ENCODE assay signal across 8 cellular contexts in genomic region chrX:16946361-16946964, GRCh38. TPM values are rescaled to one million over a fixed set of nuclear protein-coding genes. Genes with fewer than 3 reads are reported as not detected.
DNase-seq lines count a peak whose midpoint lies in the region; ATAC-seq and TF ChIP-seq lines count a peak whose summit lies in the region.

REPS2 (plus strand) TSS chrX:16946658; CDS start chrX:16946862, 204 bp downstream.

- in situ Hi-C loops in G401 (cut with HindIII; ENCODE audit: low sequenced_read_pairs) = no loop called here

- no peaks in the 10 kb centered on the region for H3K9me2 ChIP-seq in SU-DHL-6 (replicated peaks; ENCODE audit: insufficient read depth, low read length)

- no peaks in the 10 kb centered on the region for H4K20me1 ChIP-seq in SU-DHL-6 (ENCODE audit: low read depth, low read length)

- WGBS in ovary, 3 donors = 18 to 34% (median 34%) methylated on average over 39 to 71 of the region's 71 CpGs

- no peaks in the 10 kb centered on the region for H3F3A ChIP-seq in SU-DHL-6 (ENCODE audit: insufficient read depth)

- H3K4me3 Mint-ChIP-seq in activated naive CD8-positive, alpha-beta T cell treated with anti-CD3 and anti-CD28 coated beads for 36 hours = peak within 1 kb of the TSS; percentile 76

- no peak within 1 kb of the TSS for H3K27ac Mint-ChIP-seq in activated naive CD8-positive, alpha-beta T cell treated with anti-CD3 and anti-CD28 coated beads for 36 hours

- peaks cover 4% of the 10 kb centered on the region for H3K4me1 Mint-ChIP-seq in activated naive CD8-positive, alpha-beta T cell treated with anti-CD3 and anti-CD28 coated beads for 36 hours

- peak within 1 kb of the TSS; percentile 74 for H2AFZ ChIP-seq in SU-DHL-6 (ENCODE audit: low read depth, low read length, severe bottlenecking)

- no peaks in the 10 kb centered on the region for H3K27me3 ChIP-seq in SU-DHL-6 (ENCODE audit: low read length)
- H3K27me3 ChIP-seq in ovary = no peaks in the 10 kb centered on the region
- H3K27me3 ChIP-seq in thoracic aorta (replicated peaks; ENCODE audit: insufficient read depth) = no peaks in the 10 kb centered on the region

- no peak for TF ChIP-seq POLR2A in ovary (IDR thresholded peaks at IDR 0.05)

- peak within 1 kb of the TSS; percentile 18; the same call in 1 of the 2 replicates for H3K9ac ChIP-seq in SU-DHL-6 (ENCODE audit: low read length)

- CTCF ChIA-PET in HEK293 (lab: Yijun Ruan, JAX) = interaction anchor here (1.6 to 3.1 kb wide), 2 partner anchors 64 to 100 kb away, joined by 7 to 13 read pairs; no protein-coding TSS in a partner anchor

- peak; percentile 99 for ATAC-seq in Right ventricle myocardium superior (ENCODE audit: poor library complexity)
- ATAC-seq in thoracic aorta (ENCODE audit: insufficient number of reproducible peaks, low FRiP score, low read depth) = peak; percentile 60

- peak; percentile 83 for DNase-seq in G401 (ENCODE audit: low spot score)
- peak; percentile 57 for DNase-seq in MV-4-11 (lab: John Stamatoyannopoulos, UW)
- DNase-seq in activated naive CD8-positive, alpha-beta T cell treated with anti-CD3 and anti-CD28 coated beads for 36 hours = peak; percentile 72
- DNase-seq in Right ventricle myocardium superior = peak; percentile 91
- DNase-seq in ovary = peak; percentile 81 to 88 (median 83)
- peak; percentile 34 for DNase-seq in thoracic aorta (ENCODE audit: low spot score)

- no peaks in the 10 kb centered on the region for H3K36me3 Mint-ChIP-seq in activated naive CD8-positive, alpha-beta T cell treated with anti-CD3 and anti-CD28 coated beads for 36 hours

- H3K4me2 ChIP-seq in SU-DHL-6 (ENCODE audit: low read depth, low read length, poor library complexity, severe bottlenecking) = peak within 1 kb of the TSS; percentile 55

- TF ChIP-seq EP300 in ovary (IDR thresholded peaks at IDR 0.05) = no peak

- no peaks in the 10 kb centered on the region for H3K79me2 ChIP-seq in SU-DHL-6 (ENCODE audit: insufficient read depth, low read length)

- H3K36me3 ChIP-seq in HEK293 (ENCODE audit: control insufficient read depth in 2 of 2, insufficient read depth in 1 of 2, low read length in 2 of 2) (no peaks in the 10 kb centered on the region), SU-DHL-6 (ENCODE audit: low read length) (no peaks in the 10 kb centered on the region), ovary (no peaks in the 10 kb centered on the region), thoracic aorta (no peaks in the 10 kb centered on the region)

- peak within 1 kb of the TSS; percentile 41; the same call in 1 of the 2 replicates for H3K27ac ChIP-seq in HEK293 (ENCODE audit: extremely low read depth, low read depth, low read length)
- no peak within 1 kb of the TSS for H3K27ac ChIP-seq in SU-DHL-6 (ENCODE audit: low read depth, low read length)
- no peak within 1 kb of the TSS for H3K27ac ChIP-seq in ovary
- no peak within 1 kb of the TSS for H3K27ac ChIP-seq in thoracic aorta

- no peaks in the 10 kb centered on the region for H3K9me3 Mint-ChIP-seq in activated naive CD8-positive, alpha-beta T cell treated with anti-CD3 and anti-CD28 coated beads for 36 hours

- no peaks in the 10 kb centered on the region for H3K4me1 ChIP-seq in HEK293 (ENCODE audit: control insufficient read depth, insufficient read depth, low read length)
- no peaks in the 10 kb centered on the region for H3K4me1 ChIP-seq in ovary (ENCODE audit: insufficient read depth)
- H3K4me1 ChIP-seq in thoracic aorta (ENCODE audit: control insufficient read depth in 1 of 2, low read depth in 2 of 2) = peaks cover 0 to 8% of the 10 kb centered on the region in 2 donors

- H3K4me3 ChIP-seq in HEK293 (ENCODE audit: low read depth, low read length) (peak within 1 kb of the TSS; percentile 62), SU-DHL-6 (ENCODE audit: insufficient read depth, low read length, poor library complexity, severe bottlenecking) (peak within 1 kb of the TSS; percentile 48), ovary (peak within 1 kb of the TSS; percentile 44), thoracic aorta (peak within 1 kb of the TSS; percentile 76)

- H3K9me3 ChIP-seq in HEK293 (ENCODE audit: control insufficient read depth, insufficient read depth, low read depth, low read length) = no peaks in the 10 kb centered on the region
- H3K9me3 ChIP-seq in SU-DHL-6 (ENCODE audit: insufficient read depth, low read length) = no peaks in the 10 kb centered on the region
- H3K9me3 ChIP-seq in ovary = no peaks in the 10 kb centered on the region
- no peaks in the 10 kb centered on the region for H3K9me3 ChIP-seq in thoracic aorta

- POLR2A ChIA-PET in HEK293 (lab: Yijun Ruan, JAX) = no interaction called here

- H3K27me3 Mint-ChIP-seq in activated naive CD8-positive, alpha-beta T cell treated with anti-CD3 and anti-CD28 coated beads for 36 hours = peaks cover 13% of the 10 kb centered on the region

- intact Hi-C loops in Right ventricle myocardium superior (cut with DNase I) (no loop called here), ovary (cut with DNase I) (no loop called here)

- TF ChIP-seq CTCF in HEK293 (tag by site-specific recombination; IDR thresholded peaks at IDR 0.05) (no peak), SU-DHL-6 (IDR thresholded peaks at IDR 0.05; ENCODE audit: insufficient read depth, low read length, poor library complexity, severe bottlenecking) (no peak), ovary (IDR thresholded peaks at IDR 0.05) (no peak), thoracic aorta (IDR thresholded peaks at IDR 0.05) (no peak)

TF ChIP-seq in HEK293, 187 proteins besides CTCF, POLR2A, EP300 and RAD21:
- no peak for TF ChIP-seq ZNF211 (tag by site-specific recombination; IDR thresholded peaks at IDR 0.05; ENCODE audit: low read depth)
- peak; percentile 78 for TF ChIP-seq SP2 (tag by site-specific recombination; IDR thresholded peaks at IDR 0.05)
- peak; percentile 92 for TF ChIP-seq ZBTB8A (tag by site-specific recombination; IDR thresholded peaks at IDR 0.05)
- TF ChIP-seq ZBTB26 (tag by site-specific recombination; optimal IDR thresholded peaks at IDR 0.05) = peak; percentile 29
- TF ChIP-seq ZNF292 (tag by site-specific recombination; IDR thresholded peaks at IDR 0.05; ENCODE audit: borderline replicate concordance, low read depth) = no peak

RNA-seq across cellular contexts. Expression of gene REPS2, which starts in this region (rescaled TPM):
- 0.31 TPM in 1 of 2 replicates, not detected in the other for total RNA-seq in G401 (2014; rRNA removed; shearing (Covaris generic))
- not detected for total RNA-seq in activated naive CD8-positive, alpha-beta T cell treated with anti-CD3 and anti-CD28 coated beads for 36 hours
- total RNA-seq in Right ventricle myocardium superior (11.3 TPM), ovary (10 to 100 TPM in 6 of 7 donors, 1 to 10 TPM in 1; 5.2 to 25.8 (median 16.7) TPM), thoracic aorta (10 to 100 TPM in 1 of 2 donors, 1 to 10 TPM in 1; 4.9 to 22.9 TPM)
- polyA plus RNA-seq in ovary = 1 to 10 TPM; 2.1 to 9.1 TPM

Comparison
In these comparisons a context has a peak if more than half of its experiments do, and no peak if none do; other contexts are left out.
1. Peak in DNase-seq in G401; RNA of the gene not detected or under 1 TPM.
2. Peak in DNase-seq in activated naive CD8-positive, alpha-beta T cell treated with anti-CD3 and anti-CD28 coated beads for 36 hours; RNA of the gene not detected or under 1 TPM.
3. DNase-seq: peak in every context shown above with its lines; median percentile 91 in Right ventricle myocardium superior; 83 in G401; 83 in ovary; 72 in activated naive CD8-positive, alpha-beta T cell treated with anti-CD3 and anti-CD28 coated beads for 36 hours; 57 in MV-4-11; 34 in thoracic aorta.